Comparison of ENCODE assay signal across 8 cellular contexts in genomic region chr1:10475510-10475909, GRCh38. TPM values are rescaled to one million over a fixed set of nuclear protein-coding genes. Genes with fewer than 3 reads are reported as not detected.
DNase-seq lines count a peak whose midpoint lies in the region; ATAC-seq and TF ChIP-seq lines count a peak whose summit lies in the region.

No MANE protein-coding gene starts in this region.

- H3K9ac ChIP-seq in GM23248 (peak overlapping the region; percentile 84), SU-DHL-6 (ENCODE audit: low read length) (peak overlapping the region; percentile 90)

- 2% methylated on average over 13 of the region's 13 CpGs for WGBS in GM23248 (ENCODE audit: low coverage in 1 of 2, low lambda C conversion rate in 2 of 2, missing lambda C conversion rate in 2 of 2), 2 experiments

- TF ChIP-seq CTCF in SU-DHL-6 (IDR thresholded peaks at IDR 0.05; ENCODE audit: insufficient read depth, low read length, poor library complexity, severe bottlenecking) = no peak
- no peak for TF ChIP-seq CTCF in foreskin fibroblast (IDR thresholded peaks at IDR 0.05; ENCODE audit: low read depth, low read length)

- H4K20me1 ChIP-seq in GM23248 (ENCODE audit: insufficient read depth) (no peaks in the 10 kb centered on the region), SU-DHL-6 (ENCODE audit: low read depth, low read length) (no peaks in the 10 kb centered on the region)

- no peak for DNase-seq in GM23248
- DNase-seq in foreskin fibroblast = no peak
- DNase-seq in skeletal muscle cell (ENCODE audit: low read depth) = no peak
- DNase-seq in NCI-H446 (lab: John Stamatoyannopoulos, UW) = no peak
- DNase-seq in A172 (ENCODE audit: low spot score) = no peak
- no peak for DNase-seq in UCSD-AML1 (lab: John Stamatoyannopoulos, UW; ENCODE audit: unreplicated experiment)

- no peaks in the 10 kb centered on the region for H3F3A ChIP-seq in GM23248 (ENCODE audit: insufficient read depth)
- H3F3A ChIP-seq in SU-DHL-6 (ENCODE audit: insufficient read depth) = peaks cover 18% of the 10 kb centered on the region

- H3K4me1 ChIP-seq in GM23248 (ENCODE audit: insufficient read depth) = 0 out of 2 replicates have a peak, but pooled peaks cover 4% of the 10 kb centered on the region

- ATAC-seq in GM21447 (IDR thresholded peaks at IDR 0.05; ENCODE audit: unreplicated experiment) = no peak

- H2AFZ ChIP-seq in GM23248 (peak overlapping the region; percentile 84), SU-DHL-6 (ENCODE audit: low read depth, low read length, severe bottlenecking) (peak overlapping the region; percentile 71)

- H3K27me3 ChIP-seq in GM23248 (replicated peaks; ENCODE audit: insufficient read depth) (no peaks in the 10 kb centered on the region), SU-DHL-6 (ENCODE audit: low read length) (no peaks in the 10 kb centered on the region)

- in situ Hi-C loops in GM23248 (cut with MboI) = no loop called here

- H3K9me2 ChIP-seq in GM23248 (ENCODE audit: insufficient read depth) (no peaks in the 10 kb centered on the region), SU-DHL-6 (replicated peaks; ENCODE audit: insufficient read depth, low read length) (no peaks in the 10 kb centered on the region)

- H3K79me2 ChIP-seq in GM23248 (ENCODE audit: insufficient read depth) = peaks cover 74% of the 10 kb centered on the region
- H3K79me2 ChIP-seq in SU-DHL-6 (ENCODE audit: insufficient read depth, low read length) = peaks cover 60% of the 10 kb centered on the region

- H3K9me3 ChIP-seq in GM23248 (ENCODE audit: low read depth) (no peaks in the 10 kb centered on the region), SU-DHL-6 (ENCODE audit: insufficient read depth, low read length) (no peaks in the 10 kb centered on the region)

- 0 out of 2 replicates have a peak overlapping the region, but pooled peaks have one; percentile 7 for H3K27ac ChIP-seq in GM23248
- H3K27ac ChIP-seq in SU-DHL-6 (ENCODE audit: low read depth, low read length) = 0 out of 2 replicates have a peak overlapping the region, but pooled peaks have one; percentile 18

- H3K36me3 ChIP-seq in GM23248 (ENCODE audit: low read depth) (no peaks in the 10 kb centered on the region), SU-DHL-6 (ENCODE audit: low read length) (no peaks in the 10 kb centered on the region)

- H3K4me3 ChIP-seq in GM23248 (peak overlapping the region; percentile 99), SU-DHL-6 (ENCODE audit: insufficient read depth, low read length, poor library complexity, severe bottlenecking) (peak overlapping the region; percentile 98), foreskin fibroblast (ENCODE audit: low read depth in 1 of 2, low read length in 2 of 2) (peak overlapping the region; percentile 77 to 95), skeletal muscle cell (ENCODE audit: low read depth, low read length) (peak overlapping the region; percentile 92)

- H3K4me2 ChIP-seq in GM23248 (ENCODE audit: unreplicated experiment) = peak overlapping the region; percentile 92
- H3K4me2 ChIP-seq in SU-DHL-6 (ENCODE audit: low read depth, low read length, poor library complexity, severe bottlenecking) = peak overlapping the region; percentile 80

RNA-seq across cellular contexts. Expression of gene PEX14, which starts 0.8 kb away (rescaled TPM):
- total RNA-seq in GM23248 (2014; rRNA removed; shearing (Covaris generic)) = 13.9 and 16.9 TPM in 2 replicates
- polyA plus RNA-seq in GM23248 (2016; fragmentation: Nextera tagmentation; extraction: Ambion mirVana) = 20.1 and 22.4 TPM in 2 replicates
- 5.9 and 14.3 TPM in 2 replicates for total RNA-seq in A172 (2014; rRNA removed; shearing (Covaris generic))

RNA-seq across cellular contexts. Expression of gene DFFA, which starts 3.2 kb away (rescaled TPM):
- 27.9 and 35.0 TPM in 2 replicates for total RNA-seq in GM23248 (2014; rRNA removed; shearing (Covaris generic))
- polyA plus RNA-seq in GM23248 (2016; fragmentation: Nextera tagmentation; extraction: Ambion mirVana) = 50.3 and 52.5 TPM in 2 replicates
- total RNA-seq in A172 (2014; rRNA removed; shearing (Covaris generic)) = 29.9 and 31.3 TPM in 2 replicates

RNA-seq across cellular contexts. Expression of gene CORT, which starts 25.7 kb away (rescaled TPM):
- 0.22 TPM in 1 of 2 replicates, not detected in the other for total RNA-seq in GM23248 (2014; rRNA removed; shearing (Covaris generic))
- polyA plus RNA-seq in GM23248 (2016; fragmentation: Nextera tagmentation; extraction: Ambion mirVana) = 0.33 TPM in 1 of 2 replicates, not detected in the other
- total RNA-seq in A172 (2014; rRNA removed; shearing (Covaris generic)) = not detected in 2 replicates

RNA-seq across cellular contexts. Expression of gene CENPS, which starts 45.3 kb away (rescaled TPM):
- total RNA-seq in GM23248 (2014; rRNA removed; shearing (Covaris generic)) = 12.6 and 25.4 TPM in 2 replicates
- 34.1 and 34.3 TPM in 2 replicates for polyA plus RNA-seq in GM23248 (2016; fragmentation: Nextera tagmentation; extraction: Ambion mirVana)
- total RNA-seq in A172 (2014; rRNA removed; shearing (Covaris generic)) = 11.6 and 15.2 TPM in 2 replicates
